8 cellular contexts compared by ENCODE assay signal in the genomic region with DNA sequence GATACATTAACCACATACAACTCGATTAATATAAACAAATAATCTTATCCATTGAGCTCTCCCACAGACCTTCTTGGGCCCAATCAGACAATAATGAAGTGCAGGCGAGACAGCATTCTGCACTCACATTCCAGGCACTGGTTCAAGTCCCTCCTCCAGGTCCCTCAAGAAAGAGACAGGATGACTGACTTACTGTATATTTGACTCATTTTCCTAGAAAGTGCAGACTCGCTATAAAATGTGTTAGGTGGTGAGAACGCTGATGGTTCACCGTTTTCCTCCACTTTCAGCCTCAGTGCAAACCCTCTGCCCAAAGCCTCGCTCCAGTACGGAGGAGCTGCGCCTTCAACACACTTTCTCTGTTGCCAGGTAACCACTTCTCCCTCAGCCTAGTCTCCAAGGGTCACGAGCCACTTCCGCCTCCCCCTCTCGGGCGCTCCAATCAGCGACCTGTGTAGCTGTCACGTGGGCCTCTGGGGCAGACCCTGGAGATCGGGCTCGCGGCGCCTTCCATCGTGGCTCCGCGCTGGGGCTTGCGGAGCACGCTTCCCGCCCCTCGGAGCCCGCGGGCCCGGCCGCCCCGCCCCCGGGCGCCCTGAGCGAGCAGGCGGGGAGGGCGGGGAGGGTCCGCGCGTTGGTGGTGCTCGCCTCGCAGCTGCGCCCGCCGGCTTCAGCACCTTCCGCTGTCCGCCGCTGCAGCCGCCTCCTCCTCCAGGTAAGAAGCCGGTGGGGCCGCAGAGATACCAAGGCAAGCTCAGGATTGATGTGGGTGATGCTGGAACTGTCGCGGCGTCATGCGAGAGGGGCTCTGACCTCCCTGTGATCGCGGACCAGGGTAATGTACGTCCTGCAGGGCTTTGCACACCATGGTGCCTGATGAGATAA. TPM values are rescaled to one million over a fixed set of nuclear protein-coding genes. Genes with fewer than 3 reads are reported as not detected.
DNase-seq lines count a peak whose midpoint lies in the region; ATAC-seq and TF ChIP-seq lines count a peak whose summit lies in the region.

WDR17 (plus strand) TSS at position 477 of the 885 bp plus-strand sequence. CDS start 45,740 bp downstream, outside the sequence.

- H3K27me3 ChIP-seq in HUES64 (ENCODE audit: insufficient read depth, low read length) = 0 out of 2 replicates have a peak, but pooled peaks cover 5% of the 10 kb centered on the region
- no peaks in the 10 kb centered on the region for H3K27me3 ChIP-seq in PC-3 (ENCODE audit: low read length)
- no peaks in the 10 kb centered on the region for H3K27me3 ChIP-seq in muscle layer of colon (ENCODE audit: control insufficient read depth in 1 of 2, insufficient read depth in 2 of 2, low read length in 2 of 2)

- no peaks in the 10 kb centered on the region for H3K9me2 ChIP-seq in PC-3 (replicated peaks; ENCODE audit: low read length)

- POLR2A ChIA-PET in PC-3 (lab: Charles Lee; ENCODE audit: unreplicated experiment) = interaction anchor here (0.7 kb wide), 1 partner anchor 11 kb away, joined by 11 read pairs; no protein-coding TSS in a partner anchor

- H3K36me3 Mint-ChIP-seq in Calu3 (ENCODE audit: insufficient read depth, unreplicated experiment) = peaks cover 12% of the 10 kb centered on the region

- H3K4me1 ChIP-seq in HUES64 (ENCODE audit: insufficient read depth, low read length) = no peaks in the 10 kb centered on the region
- no peaks in the 10 kb centered on the region for H3K4me1 ChIP-seq in PC-3 (ENCODE audit: insufficient read depth, low read length)
- no peaks in the 10 kb centered on the region for H3K4me1 ChIP-seq in muscle layer of colon (ENCODE audit: insufficient read depth, low read length)

- H3K27ac ChIP-seq in HUES64 (ENCODE audit: low read depth, low read length) (no peak within 1 kb of the TSS), PC-3 (ENCODE audit: low read length) (no peak within 1 kb of the TSS), muscle layer of colon (ENCODE audit: low read depth, low read length) (no peak within 1 kb of the TSS)

- H3F3A ChIP-seq in PC-3 (ENCODE audit: low read length, unreplicated experiment) = no peaks in the 10 kb centered on the region

- H3K4me3 ChIP-seq in HUES64 (ENCODE audit: low read length) (peak within 1 kb of the TSS; percentile 78), PC-3 (ENCODE audit: low read length) (peak within 1 kb of the TSS; percentile 78), muscle layer of colon (ENCODE audit: low read depth in 1 of 2, low read length in 2 of 2) (peak within 1 kb of the TSS; percentile 59 to 94)

- intact Hi-C loops in Calu3 (cut with micrococcal nuclease; ENCODE audit: unreplicated experiment) (no loop called here), PC-3 (cut with micrococcal nuclease) (no loop called here)

- 3% methylated on average over 56 of the region's 56 CpGs for WGBS in HUES64

- H3K79me2 ChIP-seq in PC-3 (ENCODE audit: low read length) = no peaks in the 10 kb centered on the region

- no peaks in the 10 kb centered on the region for H3K27me3 Mint-ChIP-seq in Calu3 (ENCODE audit: unreplicated experiment)

- CTCF ChIA-PET in Calu3 (lab: Charles Lee) = no interaction called here
- CTCF ChIA-PET in PC-3 (lab: Charles Lee) = no interaction called here

- H3K36me3 ChIP-seq in HUES64 (ENCODE audit: insufficient read depth, low read length) (no peaks in the 10 kb centered on the region), PC-3 (ENCODE audit: low read depth, low read length) (no peaks in the 10 kb centered on the region), muscle layer of colon (ENCODE audit: insufficient read depth, low read length) (no peaks in the 10 kb centered on the region)

- TF ChIP-seq CTCF in Calu3 (IDR thresholded peaks at IDR 0.05; ENCODE audit: unreplicated experiment) (no peak), PC-3 (conservative IDR thresholded peaks at IDR 0.05; ENCODE audit: low read depth, low read length) (no peak)

- H2AFZ ChIP-seq in PC-3 (ENCODE audit: low read length) = peak within 1 kb of the TSS; percentile 93

- DNase-seq in Calu3 (peak; percentile 86), PC-3 (peak; percentile 75)
- peak; percentile 66 for DNase-seq in activated T-cell treated with anti-CD3 and anti-CD28 coated beads, Interleukin-2, amount 50 U/mL, for 1 hour
- peak; percentile 28 to 47 for DNase-seq in stimulated activated CD8-positive, alpha-beta memory T cell treated with anti-CD3 and anti-CD28 coated beads, Interleukin-4, amount 100 ng/mL, for 4 hours (ENCODE audit: low read depth in 2 of 2, low spot score in 1 of 2)

- H3K9ac ChIP-seq in HUES64 (ENCODE audit: low read depth, low read length) = peak within 1 kb of the TSS; percentile 62
- H3K9ac ChIP-seq in PC-3 (ENCODE audit: low read length) = no peak within 1 kb of the TSS
- peak within 1 kb of the TSS; percentile 33 for H3K9ac ChIP-seq in muscle layer of colon (ENCODE audit: low read length)

- H3K27ac Mint-ChIP-seq in Calu3 (ENCODE audit: unreplicated experiment) = peak within 1 kb of the TSS; percentile 82

- H3K4me1 Mint-ChIP-seq in Calu3 (ENCODE audit: low read depth, unreplicated experiment) = no peaks in the 10 kb centered on the region

- H3K9me3 ChIP-seq in HUES64 (ENCODE audit: insufficient read depth, low read depth, low read length) = no peaks in the 10 kb centered on the region
- H3K9me3 ChIP-seq in PC-3 (ENCODE audit: low read length) = no peaks in the 10 kb centered on the region
- no peaks in the 10 kb centered on the region for H3K9me3 ChIP-seq in muscle layer of colon (ENCODE audit: low read length)

- no TSS peak for BruUV-seq in Calu3 (replicated peaks; lab: Mats Ljungman, UMichigan)
- no TSS peak for BruUV-seq in PC-3 (replicated peaks; lab: Mats Ljungman, UMichigan)

- peak within 1 kb of the TSS; percentile 84 for H3K4me3 Mint-ChIP-seq in Calu3 (ENCODE audit: low read depth, unreplicated experiment)

- ATAC-seq in GM21526 (IDR thresholded peaks at IDR 0.05; ENCODE audit: low FRiP score, unreplicated experiment) (peak; percentile 100), PC-3 (peak; percentile 98), esophagus mucosa (peak; percentile 88)

- peak within 1 kb of the TSS; percentile 100 for H3K4me2 ChIP-seq in PC-3 (ENCODE audit: low read length)

- no peaks in the 10 kb centered on the region for H4K20me1 ChIP-seq in PC-3 (ENCODE audit: low read length)

- no peaks in the 10 kb centered on the region for H3K9me3 Mint-ChIP-seq in Calu3 (ENCODE audit: low read depth, unreplicated experiment)

RNA-seq across cellular contexts. Expression of gene WDR17, which starts in this region (rescaled TPM):
- total RNA-seq in Calu3 (2022) (6.3 and 7.6 TPM in 2 replicates), PC-3 (2014; rRNA removed) (0.69 and 1.3 TPM in 2 replicates), esophagus mucosa (0.48 TPM)
- 3.2 TPM for polyA plus RNA-seq in HUES64 (2013, experiment 1 of 2)
- 3.2 TPM for polyA plus RNA-seq in HUES64 (2013, experiment 2 of 2)

Comparison
In these comparisons a context has a peak if more than half of its experiments do, and no peak if none do; other contexts are left out.
1. Peak in ATAC-seq in esophagus mucosa; RNA of the gene not detected or under 1 TPM.